25 cellular contexts compared by ENCODE assay signal in the genomic region with DNA sequence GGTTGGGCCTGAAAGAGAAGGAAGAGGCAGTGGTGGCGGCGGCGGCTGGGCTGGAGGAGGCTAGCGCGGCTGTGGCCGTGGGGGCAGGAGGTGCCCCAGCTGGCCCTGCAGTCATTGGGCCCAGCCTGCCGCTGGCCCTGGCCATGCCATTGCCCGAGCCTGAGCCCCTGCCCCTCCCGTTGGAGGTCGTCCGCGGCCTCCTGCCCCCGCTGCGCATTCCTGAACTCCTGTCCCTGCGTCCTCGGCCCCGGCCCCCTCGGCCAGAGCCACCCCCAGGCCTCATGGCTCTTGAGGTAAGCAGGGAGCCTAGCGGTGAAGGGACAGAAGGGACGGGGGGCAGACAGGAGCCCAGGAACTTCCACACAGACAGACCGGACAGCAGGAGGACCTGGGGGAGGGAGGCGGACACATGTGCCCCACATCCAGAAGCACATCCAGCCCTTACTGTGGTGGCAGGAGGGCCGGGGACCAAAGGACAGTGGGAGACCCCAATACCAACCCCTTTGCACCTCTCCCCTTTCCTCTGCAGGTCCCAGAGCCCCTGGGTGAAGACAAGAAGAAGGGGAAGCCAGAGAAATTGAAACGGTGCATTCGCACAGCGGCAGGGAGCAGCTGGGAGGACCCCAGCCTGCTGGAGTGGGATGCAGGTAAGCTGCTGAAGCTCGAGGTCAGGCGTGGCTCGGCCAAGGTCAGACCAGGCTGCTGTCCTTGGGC. TPM values are rescaled to one million over a fixed set of nuclear protein-coding genes. Genes with fewer than 3 reads are reported as not detected.
"Had no signal": no experiment of that assay in that cellular context is flagged by ENCODE, and none has a peak within 500 bp of the region (broad histone marks: within the 10 kb centered on the region; RNA-seq: fewer than 3 reads in every experiment).

No MANE protein-coding gene starts in this region.

- H3K4me3 ChIP-seq: dorsolateral prefrontal cortex, gastrocnemius medialis, heart left ventricle, hepatocyte, left lung, mucosa of descending colon, prostate gland, right atrium auricular region, sigmoid colon, testis, tibial artery had no signal

- H3K9me3 ChIP-seq: gastrocnemius medialis, heart left ventricle, left lung, mucosa of descending colon, prostate gland, right atrium auricular region, sigmoid colon, testis, tibial artery had no signal

- H3K27ac ChIP-seq: dorsolateral prefrontal cortex, epithelial cell of prostate, gastrocnemius medialis, heart left ventricle, hepatocyte, left lung, prostate gland, right atrium auricular region, sigmoid colon, testis, tibial artery had no signal

- H3K4me2 ChIP-seq: hepatocyte had no signal

- H3K27me3 ChIP-seq: dorsolateral prefrontal cortex, gastrocnemius medialis, heart left ventricle, hepatocyte, left lung, right atrium auricular region, sigmoid colon, testis, tibial artery had no signal

- H2AFZ ChIP-seq: hepatocyte had no signal

- DNase-seq: dorsolateral prefrontal cortex; effector CD4-positive, alpha-beta T cell; foreskin fibroblast; gastrocnemius medialis; heart left ventricle; kidney; mesenchymal stem cell; mucosa of descending colon; naive B cell; sigmoid colon; stimulated activated CD4-positive, alpha-beta T cell treated with anti-CD3 and anti-CD28 coated beads, Interleukin-2, amount 100 ng/mL, for 24 hours; stimulated activated CD4-positive, alpha-beta T cell treated with anti-CD3 and anti-CD28 coated beads, Interleukin-4, amount 100 ng/mL, for 24 hours; stimulated activated naive CD8-positive, alpha-beta T cell treated with anti-CD3 and anti-CD28 coated beads, Interleukin-15, Interleukin-2, amounts not matched to agents 100 U/mL and 50 U/mL, for 24 hours; substantia nigra; testis; tibial artery had no signal

- H3K4me1 ChIP-seq: prostate gland had no signal

RNA-seq across cellular contexts. Expression of gene UPK1A, which starts 32.4 kb away (rescaled TPM):
- total RNA-seq: gastrocnemius medialis, heart left ventricle, kidney, left lung, lung microvascular endothelial cell, mucosa of descending colon, neural crest cell, osteocyte, right atrium auricular region, skeletal muscle tissue had no signal
